ENCODE assay signal across 36 cellular contexts in genomic region chr12:42556917-42557316, GRCh38. TPM values are rescaled to one million over a fixed set of nuclear protein-coding genes. Genes with fewer than 3 reads are reported as not detected.
"Had no signal": no experiment of that assay in that cellular context is flagged by ENCODE, and none has a peak within 500 bp of the region (broad histone marks: within the 10 kb centered on the region; RNA-seq: fewer than 3 reads in every experiment).

No MANE protein-coding gene starts in this region.

- ATAC-seq: activated CD4-positive, CD25-positive, alpha-beta regulatory T cell treated with anti-CD3 and anti-CD28 coated beads, Interleukin-2, amount 50 U/mL, for 24 hours; activated CD8-positive, alpha-beta memory T cell treated with anti-CD3 and anti-CD28 coated beads, Interleukin-2, amount 10 ng/mL, durations not matched to agents 7 days and 5 days; activated CD8-positive, alpha-beta T cell treated with anti-CD3 and anti-CD28 coated beads, Interleukin-2, amount 10 ng/mL, durations not matched to agents 7 days and 5 days; activated naive CD8-positive, alpha-beta T cell treated with anti-CD3 and anti-CD28 coated beads, Interleukin-2, amount 50 U/mL, for 24 hours; effector memory CD8-positive, alpha-beta T cell; foreskin keratinocyte; gastrocnemius medialis; T-helper 17 cell had no signal

- DNase-seq: activated B cell treated with CpG ODN at 0.5 μM for 24 hours; activated CD4-positive, alpha-beta T cell treated with anti-CD3 and anti-CD28 coated beads for 48 hours; activated CD4-positive, alpha-beta T cell treated with anti-CD3 and anti-CD28 coated beads, Interleukin-2, amount 50 U/mL, for 1 hour; activated CD4-positive, alpha-beta T cell treated with anti-CD3 and anti-CD28 coated beads, Interleukin-2, amount 50 U/mL, for 48 hours; activated CD8-positive, alpha-beta memory T cell treated with anti-CD3 and anti-CD28 coated beads, Interleukin-2, amount 10 ng/mL, durations not matched to agents 7 days and 5 days; activated CD8-positive, alpha-beta memory T cell treated with anti-CD3 and anti-CD28 coated beads, Interleukin-2, amount 50 U/mL, for 4 hours; activated CD8-positive, alpha-beta T cell treated with anti-CD3 and anti-CD28 coated beads, Interleukin-2, amount 10 ng/mL, durations not matched to agents 7 days and 5 days; activated effector memory CD4-positive, alpha-beta T cell treated with anti-CD3 and anti-CD28 coated beads, Interleukin-2, amount 50 U/mL, for 16 hours; activated naive CD4-positive, alpha-beta T cell treated with anti-CD3 and anti-CD28 coated beads for 36 hours; activated naive CD8-positive, alpha-beta T cell treated with anti-CD3 and anti-CD28 coated beads for 36 hours; activated naive CD8-positive, alpha-beta T cell treated with anti-CD3 and anti-CD28 coated beads, Interleukin-2, amount 50 U/mL, for 24 hours; activated T-cell treated with anti-CD3 and anti-CD28 coated beads, Interleukin-2, amount 50 U/mL, for 1 hour; activated T-cell treated with anti-CD3 and anti-CD28 coated beads, Interleukin-2, amount 50 U/mL, for 48 hours; caudate nucleus; cortex of kidney; dermis blood vessel endothelial cell; effector CD4-positive, alpha-beta T cell; effector memory CD8-positive, alpha-beta T cell; erythroblast; foreskin keratinocyte; gastrocnemius medialis; glutamatergic neuron; T-helper 1 cell; T-helper 17 cell; T1000; WERI-Rb-1 had no signal

- H3K27ac Mint-ChIP-seq: activated B cell treated with CpG ODN at 0.5 μM for 24 hours; activated CD8-positive, alpha-beta memory T cell treated with anti-CD3 and anti-CD28 coated beads, Interleukin-2, amount 10 ng/mL, durations not matched to agents 7 days and 5 days; activated CD8-positive, alpha-beta T cell treated with anti-CD3 and anti-CD28 coated beads, Interleukin-2, amount 10 ng/mL, durations not matched to agents 7 days and 5 days; activated naive CD4-positive, alpha-beta T cell treated with anti-CD3 and anti-CD28 coated beads for 36 hours; activated naive CD4-positive, alpha-beta T cell treated with anti-CD3 and anti-CD28 coated beads, Interleukin-2, amount 50 U/mL, for 24 hours; activated naive CD8-positive, alpha-beta T cell treated with anti-CD3 and anti-CD28 coated beads for 36 hours; activated naive CD8-positive, alpha-beta T cell treated with anti-CD3 and anti-CD28 coated beads, Interleukin-2, amount 50 U/mL, for 24 hours; activated T-helper 1 cell treated with anti-CD3 and anti-CD28 coated beads, Interleukin-12 subunit alpha, Interleukin-12 subunit beta, Interleukin-2, Interleukin-4 antibody, amounts not matched to agents 30 ng/mL and 10 ng/mL and 1 ng/mL, durations not matched to agents 14 hours and 24 hours and 36 hours; activated T-helper 2 cell treated with anti-CD3 and anti-CD28 coated beads, Interferon-gamma antibody, Interleukin-2, Interleukin-4, amounts not matched to agents 10 μg/mL and 5 μg/mL and 100 μg/mL, durations not matched to agents 14 hours and 24 hours and 36 hours; effector memory CD8-positive, alpha-beta T cell; T-helper 17 cell; T-helper 2 cell treated with Interferon-gamma antibody and Interleukin-4, amounts not matched to agents 5 μg/mL and 100 μg/mL, for 36 hours had no signal

- H3K36me3 ChIP-seq: ascending aorta, breast epithelium, esophagus muscularis mucosa, gastrocnemius medialis, WERI-Rb-1 had no signal

- H3K27me3 ChIP-seq: ascending aorta, breast epithelium, esophagus muscularis mucosa, foreskin keratinocyte, gastrocnemius medialis had no signal

- H3K4me3 Mint-ChIP-seq: activated B cell treated with CpG ODN at 0.5 μM for 24 hours; activated CD8-positive, alpha-beta memory T cell treated with anti-CD3 and anti-CD28 coated beads, Interleukin-2, amount 10 ng/mL, durations not matched to agents 7 days and 5 days; activated CD8-positive, alpha-beta T cell treated with anti-CD3 and anti-CD28 coated beads, Interleukin-2, amount 10 ng/mL, durations not matched to agents 7 days and 5 days; activated naive CD4-positive, alpha-beta T cell treated with anti-CD3 and anti-CD28 coated beads for 36 hours; activated naive CD4-positive, alpha-beta T cell treated with anti-CD3 and anti-CD28 coated beads, Interleukin-2, amount 50 U/mL, for 24 hours; activated naive CD8-positive, alpha-beta T cell treated with anti-CD3 and anti-CD28 coated beads for 36 hours; activated naive CD8-positive, alpha-beta T cell treated with anti-CD3 and anti-CD28 coated beads, Interleukin-2, amount 50 U/mL, for 24 hours; activated T-helper 1 cell treated with anti-CD3 and anti-CD28 coated beads, Interleukin-12 subunit alpha, Interleukin-12 subunit beta, Interleukin-2, Interleukin-4 antibody, amounts not matched to agents 30 ng/mL and 10 ng/mL and 1 ng/mL, durations not matched to agents 14 hours and 24 hours and 36 hours; brain; effector memory CD8-positive, alpha-beta T cell; T-helper 17 cell; T-helper 2 cell treated with Interferon-gamma antibody and Interleukin-4, amounts not matched to agents 5 μg/mL and 100 μg/mL, for 36 hours had no signal

- H3K9me3 Mint-ChIP-seq: activated B cell treated with CpG ODN at 0.5 μM for 24 hours; activated naive CD4-positive, alpha-beta T cell treated with anti-CD3 and anti-CD28 coated beads for 36 hours; activated naive CD4-positive, alpha-beta T cell treated with anti-CD3 and anti-CD28 coated beads, Interleukin-2, amount 50 U/mL, for 24 hours; activated naive CD8-positive, alpha-beta T cell treated with anti-CD3 and anti-CD28 coated beads for 36 hours; activated naive CD8-positive, alpha-beta T cell treated with anti-CD3 and anti-CD28 coated beads, Interleukin-2, amount 50 U/mL, for 24 hours; activated T-helper 1 cell treated with anti-CD3 and anti-CD28 coated beads, Interleukin-12 subunit alpha, Interleukin-12 subunit beta, Interleukin-2, Interleukin-4 antibody, amounts not matched to agents 30 ng/mL and 10 ng/mL and 1 ng/mL, durations not matched to agents 14 hours and 24 hours and 36 hours; activated T-helper 2 cell treated with anti-CD3 and anti-CD28 coated beads, Interferon-gamma antibody, Interleukin-2, Interleukin-4, amounts not matched to agents 10 μg/mL and 5 μg/mL and 100 μg/mL, durations not matched to agents 14 hours and 24 hours and 36 hours; T-helper 2 cell treated with Interferon-gamma antibody and Interleukin-4, amounts not matched to agents 5 μg/mL and 100 μg/mL, for 36 hours had no signal

- H3K4me1 ChIP-seq: ascending aorta, breast epithelium, foreskin keratinocyte had no signal

- H3K36me3 Mint-ChIP-seq: activated CD8-positive, alpha-beta memory T cell treated with anti-CD3 and anti-CD28 coated beads, Interleukin-2, amount 10 ng/mL, durations not matched to agents 7 days and 5 days; activated naive CD4-positive, alpha-beta T cell treated with anti-CD3 and anti-CD28 coated beads, Interleukin-2, amount 50 U/mL, for 24 hours; activated naive CD8-positive, alpha-beta T cell treated with anti-CD3 and anti-CD28 coated beads for 36 hours had no signal

- H3K27me3 Mint-ChIP-seq: brain; effector memory CD8-positive, alpha-beta T cell had no signal

- H3K4me1 Mint-ChIP-seq: activated B cell treated with CpG ODN at 0.5 μM for 24 hours; activated CD8-positive, alpha-beta memory T cell treated with anti-CD3 and anti-CD28 coated beads, Interleukin-2, amount 10 ng/mL, durations not matched to agents 7 days and 5 days; activated naive CD4-positive, alpha-beta T cell treated with anti-CD3 and anti-CD28 coated beads, Interleukin-2, amount 50 U/mL, for 24 hours; activated naive CD8-positive, alpha-beta T cell treated with anti-CD3 and anti-CD28 coated beads for 36 hours; activated naive CD8-positive, alpha-beta T cell treated with anti-CD3 and anti-CD28 coated beads, Interleukin-2, amount 50 U/mL, for 24 hours; T-helper 17 cell had no signal

- H3K9me3 ChIP-seq: ascending aorta, breast epithelium, esophagus muscularis mucosa, gastrocnemius medialis had no signal

- H3K4me3 ChIP-seq: ascending aorta, breast epithelium, esophagus muscularis mucosa, gastrocnemius medialis had no signal

- H3K27ac ChIP-seq: ascending aorta, breast epithelium, esophagus muscularis mucosa, foreskin keratinocyte, gastrocnemius medialis, WERI-Rb-1 had no signal

RNA-seq across cellular contexts. Expression of gene PRICKLE1, which starts 32.6 kb away (rescaled TPM):
- total RNA-seq: activated CD8-positive, alpha-beta memory T cell treated with anti-CD3 and anti-CD28 coated beads for 36 hours; activated naive CD4-positive, alpha-beta T cell treated with anti-CD3 and anti-CD28 coated beads for 36 hours had no signal
